8 cellular contexts compared by ENCODE assay signal in genomic region chr6:24494726-24495515, GRCh38. TPM values are rescaled to one million over a fixed set of nuclear protein-coding genes. Genes with fewer than 3 reads are reported as not detected.
DNase-seq lines count a peak whose midpoint lies in the region; ATAC-seq and TF ChIP-seq lines count a peak whose summit lies in the region.

Gene ALDH5A1, plus strand, starts transcription at chr6:24494969. Its CDS starts 28 bp downstream, at chr6:24494997.

- peak within 1 kb of the TSS; percentile 68 for H3K27ac ChIP-seq in duodenal mucosa (ENCODE audit: low read depth, low read length)

- POLR2A ChIA-PET in activated CD4-positive, alpha-beta memory T cell treated with anti-CD3 and anti-CD28 coated beads for 36 hours (lab: Charles Lee): interaction anchor here (0.8 to 1.1 kb wide), 4 partner anchors 64 to 531 kb away, joined by 3 to 4 read pairs (median 3); partner anchors contain the start of gene KIAA0319

- peak; percentile 34 for DNase-seq in AG10803 (ENCODE audit: low read depth)
- peak; percentile 47 to 67 for DNase-seq in NCI-H524 (lab: John Stamatoyannopoulos, UW)
- DNase-seq in activated CD4-positive, alpha-beta memory T cell treated with anti-CD3 and anti-CD28 coated beads for 36 hours: peak; percentile 89
- DNase-seq in memory B cell (ENCODE audit: low spot score in 2 of 2): peak; percentile 59 to 74
- peak; percentile 57 for DNase-seq in stimulated activated CD8-positive, alpha-beta memory T cell treated with anti-CD3 and anti-CD28 coated beads, Interleukin-12 subunit alpha, Interleukin-12 subunit beta, amount 100 ng/mL, for 24 hours (ENCODE audit: extremely low read depth)

- H3K27me3 Mint-ChIP-seq in activated CD4-positive, alpha-beta memory T cell treated with anti-CD3 and anti-CD28 coated beads for 36 hours: no peaks in the 10 kb centered on the region
- no peaks in the 10 kb centered on the region for H3K27me3 Mint-ChIP-seq in memory B cell

- no peaks in the 10 kb centered on the region for H3K9me3 ChIP-seq in duodenal mucosa (ENCODE audit: control insufficient read depth in 1 of 2, low read length in 2 of 2)

- ATAC-seq in GM18868 (IDR thresholded peaks at IDR 0.05; ENCODE audit: unreplicated experiment) (peak; percentile 61), HG03103 (IDR thresholded peaks at IDR 0.05; ENCODE audit: low read depth, unreplicated experiment) (peak; percentile 59), memory B cell (ENCODE audit: low read depth) (peak; percentile 76)

- H3K36me3 ChIP-seq in duodenal mucosa (ENCODE audit: control insufficient read depth in 1 of 2, insufficient read depth in 2 of 2, low read length in 2 of 2): peaks cover 3 to 4% of the 10 kb centered on the region in 2 donors

- H3K9ac ChIP-seq in duodenal mucosa (ENCODE audit: low read depth in 1 of 2, low read length in 2 of 2): peak within 1 kb of the TSS; percentile 41 to 73

- H3K27me3 ChIP-seq in duodenal mucosa (ENCODE audit: control insufficient read depth in 1 of 2, insufficient read depth in 2 of 2, low read length in 2 of 2): peaks cover 0 to 3% of the 10 kb centered on the region in 2 donors

- peaks cover 8% of the 10 kb centered on the region for H3K36me3 Mint-ChIP-seq in activated CD4-positive, alpha-beta memory T cell treated with anti-CD3 and anti-CD28 coated beads for 36 hours
- peaks cover 17% of the 10 kb centered on the region for H3K36me3 Mint-ChIP-seq in memory B cell

- peak; percentile 16; the same call in 1 of the 2 replicates for TF ChIP-seq CTCF in AG10803 (conservative IDR thresholded peaks at IDR 0.05; ENCODE audit: low read length)

- H3K4me3 ChIP-seq in AG10803 (ENCODE audit: low read length): peak within 1 kb of the TSS; percentile 50
- peak within 1 kb of the TSS; percentile 77 to 82 for H3K4me3 ChIP-seq in duodenal mucosa (ENCODE audit: low read depth in 1 of 2, low read length in 2 of 2)

- H3K4me3 Mint-ChIP-seq in activated CD4-positive, alpha-beta memory T cell treated with anti-CD3 and anti-CD28 coated beads for 36 hours: peak within 1 kb of the TSS; percentile 78
- peak within 1 kb of the TSS; percentile 86 for H3K4me3 Mint-ChIP-seq in memory B cell

- peak within 1 kb of the TSS; percentile 44 for H3K27ac Mint-ChIP-seq in activated CD4-positive, alpha-beta memory T cell treated with anti-CD3 and anti-CD28 coated beads for 36 hours
- H3K27ac Mint-ChIP-seq in memory B cell: peak within 1 kb of the TSS; percentile 67

- peaks cover 13% of the 10 kb centered on the region for H3K4me1 Mint-ChIP-seq in activated CD4-positive, alpha-beta memory T cell treated with anti-CD3 and anti-CD28 coated beads for 36 hours (ENCODE audit: low read depth)
- peaks cover 19% of the 10 kb centered on the region for H3K4me1 Mint-ChIP-seq in memory B cell

- intact Hi-C loops in activated CD4-positive, alpha-beta memory T cell treated with anti-CD3 and anti-CD28 coated beads for 36 hours (cut with micrococcal nuclease): loop anchor here (1.0 to 10.0 kb wide), 6 partner anchors 26 to 520 kb away; partner anchors contain the start of genes ACOT13, DCDC2 and TDP2

- CTCF ChIA-PET in activated CD4-positive, alpha-beta memory T cell treated with anti-CD3 and anti-CD28 coated beads for 36 hours (lab: Charles Lee): interaction anchor here (0.8 to 4.0 kb wide), 20 partner anchors 10 to 280 kb away, joined by 3 to 22 read pairs (median 4); partner anchors contain the start of gene KIAA0319

- peaks cover 7 to 9% of the 10 kb centered on the region in 2 donors for H3K4me1 ChIP-seq in duodenal mucosa (ENCODE audit: control insufficient read depth in 1 of 2, insufficient read depth in 2 of 2, low read length in 2 of 2)

- peaks cover 14% of the 10 kb centered on the region for H3K9me3 Mint-ChIP-seq in activated CD4-positive, alpha-beta memory T cell treated with anti-CD3 and anti-CD28 coated beads for 36 hours
- H3K9me3 Mint-ChIP-seq in memory B cell: peaks cover 1% of the 10 kb centered on the region

RNA-seq across cellular contexts. Expression of gene ALDH5A1, which starts in this region (rescaled TPM):
- 10 to 100 TPM; 13.1 to 13.9 TPM for total RNA-seq in activated CD4-positive, alpha-beta memory T cell treated with anti-CD3 and anti-CD28 coated beads for 36 hours

Comparison
In these comparisons a context has a peak if more than half of its experiments do, and no peak if none do; other contexts are left out.
1. Peak in every context shown above with its lines: DNase-seq, ATAC-seq, H3K4me3 ChIP-seq and H3K27ac ChIP-seq.
2. DNase-seq: peak in every context shown above with its lines; median percentile 89 in activated CD4-positive, alpha-beta memory T cell treated with anti-CD3 and anti-CD28 coated beads for 36 hours; 66 in memory B cell; 57 in NCI-H524; 57 in stimulated activated CD8-positive, alpha-beta memory T cell treated with anti-CD3 and anti-CD28 coated beads, Interleukin-12 subunit alpha, Interleukin-12 subunit beta, amount 100 ng/mL, for 24 hours; 34 in AG10803.